ENCODE assay signal across 9 cellular contexts in the genomic region with DNA sequence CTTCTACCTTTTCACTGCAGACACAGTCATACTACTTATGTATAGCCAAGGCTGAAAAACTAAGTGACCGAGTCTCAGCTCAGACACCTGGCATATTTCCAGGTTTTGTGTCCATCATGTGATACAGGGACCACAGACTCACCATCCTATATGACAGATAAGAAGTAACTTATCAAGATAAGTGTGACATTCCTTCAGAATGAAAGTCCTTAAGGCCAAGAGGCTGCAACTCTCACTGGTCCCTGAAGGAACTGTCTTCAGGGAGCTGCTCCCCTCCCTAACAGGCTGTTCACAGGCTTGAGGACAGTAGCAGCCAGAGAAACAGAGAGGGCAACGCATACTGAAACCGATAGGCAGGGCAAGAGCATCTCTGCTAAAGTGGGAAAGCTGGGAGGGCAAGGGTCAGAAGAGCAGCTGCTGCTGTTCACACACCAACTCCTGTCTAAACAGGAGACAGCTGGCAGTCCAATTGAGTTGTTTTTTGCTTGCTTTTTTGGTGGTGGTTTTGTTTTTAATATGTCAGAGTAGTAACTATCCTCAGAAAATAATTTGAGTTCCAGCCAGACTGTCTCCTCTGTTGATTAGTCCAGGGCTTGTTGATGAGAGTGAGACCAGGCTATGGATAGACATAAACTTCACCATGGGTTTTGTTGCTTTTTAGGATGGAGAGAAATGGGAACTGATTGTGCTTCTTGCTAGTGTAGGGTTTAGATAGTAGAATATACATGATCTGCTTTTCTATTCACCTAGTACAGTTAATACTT.
DNase-seq lines count a peak whose midpoint lies in the region; ATAC-seq and TF ChIP-seq lines count a peak whose summit lies in the region.
"Had no signal": no experiment of that assay in that cellular context is flagged by ENCODE, and none has a peak within 500 bp of the region (broad histone marks: within the 10 kb centered on the region; RNA-seq: fewer than 3 reads in every experiment).

No MANE protein-coding gene starts in this region.

- peaks cover 23% of the 10 kb centered on the region for H3K36me3 Mint-ChIP-seq in activated naive CD8-positive, alpha-beta T cell treated with anti-CD3 and anti-CD28 coated beads for 36 hours

- no peaks in the 10 kb centered on the region for H3K79me2 ChIP-seq in PC-9 (ENCODE audit: low read depth)

- no peaks in the 10 kb centered on the region for H3F3A ChIP-seq in PC-9 (ENCODE audit: insufficient read depth, low read depth)

- no peaks in the 10 kb centered on the region for H3K27me3 Mint-ChIP-seq in activated naive CD8-positive, alpha-beta T cell treated with anti-CD3 and anti-CD28 coated beads for 36 hours
- H3K27me3 Mint-ChIP-seq: activated naive CD8-positive, alpha-beta T cell treated with anti-CD3 and anti-CD28 coated beads, Interleukin-2, amount 10 ng/mL, durations not matched to agents 7 days and 5 days had no signal

- peak; percentile 50 for ATAC-seq in GM19324 (IDR thresholded peaks at IDR 0.05; ENCODE audit: low FRiP score, unreplicated experiment)

- H3K4me1 Mint-ChIP-seq in activated naive CD8-positive, alpha-beta T cell treated with anti-CD3 and anti-CD28 coated beads for 36 hours: peaks cover 57% of the 10 kb centered on the region

- CTCF ChIA-PET in PC-9 (lab: Charles Lee): interaction anchor here (0.6 kb wide), 2 partner anchors 169 to 609 kb away, joined by 6 to 7 read pairs; no protein-coding TSS in a partner anchor

- H3K4me3 Mint-ChIP-seq in activated naive CD8-positive, alpha-beta T cell treated with anti-CD3 and anti-CD28 coated beads for 36 hours: no peak overlapping the region
- H3K4me3 Mint-ChIP-seq: activated naive CD8-positive, alpha-beta T cell treated with anti-CD3 and anti-CD28 coated beads, Interleukin-2, amount 10 ng/mL, durations not matched to agents 7 days and 5 days had no signal

- no peaks in the 10 kb centered on the region for H3K9me3 ChIP-seq in mesodermal cell (ENCODE audit: control insufficient read depth, low read length)
- H3K9me3 ChIP-seq in PC-9 (ENCODE audit: insufficient read depth, low read depth): no peaks in the 10 kb centered on the region

- peak overlapping the region; percentile 11 for H3K27ac ChIP-seq in mesodermal cell (ENCODE audit: low read depth, low read length, severe bottlenecking)
- no peak overlapping the region for H3K27ac ChIP-seq in PC-9

- POLR2A ChIA-PET in PC-9 (lab: Charles Lee; ENCODE audit: unreplicated experiment): no interaction called here

- H3K27me3 ChIP-seq in PC-9 (ENCODE audit: insufficient read depth, low read depth): no peaks in the 10 kb centered on the region

- peak overlapping the region; percentile 4 for H3K27ac Mint-ChIP-seq in activated naive CD8-positive, alpha-beta T cell treated with anti-CD3 and anti-CD28 coated beads for 36 hours
- H3K27ac Mint-ChIP-seq: activated naive CD8-positive, alpha-beta T cell treated with anti-CD3 and anti-CD28 coated beads, Interleukin-2, amount 10 ng/mL, durations not matched to agents 7 days and 5 days had no signal

- DNase-seq in COR-L47 (lab: John Stamatoyannopoulos, UW): peak; percentile 25
- DNase-seq in NCI-H1092 (lab: John Stamatoyannopoulos, UW): peak; percentile 55
- no peak for DNase-seq in activated naive CD8-positive, alpha-beta T cell treated with anti-CD3 and anti-CD28 coated beads for 36 hours
- DNase-seq in CD1c-positive myeloid dendritic cell (ENCODE audit: extremely low spot score): no peak
- no peak for DNase-seq in PC-9
- no peak for DNase-seq in stimulated activated CD4-positive, alpha-beta T cell treated with anti-CD3 and anti-CD28 coated beads, Interleukin-4, amount 100 ng/mL, for 1 hour
- DNase-seq: activated naive CD8-positive, alpha-beta T cell treated with anti-CD3 and anti-CD28 coated beads, Interleukin-2, amount 10 ng/mL, durations not matched to agents 7 days and 5 days had no signal

- BruUV-seq in PC-9 (replicated peaks; lab: Mats Ljungman, UMichigan): no TSS peak

- no peaks in the 10 kb centered on the region; the same call in 1 of the 2 replicates for H3K9me2 ChIP-seq in PC-9 (ENCODE audit: insufficient read depth)

- no peaks in the 10 kb centered on the region for H3K9me3 Mint-ChIP-seq in activated naive CD8-positive, alpha-beta T cell treated with anti-CD3 and anti-CD28 coated beads for 36 hours
- H3K9me3 Mint-ChIP-seq: activated naive CD8-positive, alpha-beta T cell treated with anti-CD3 and anti-CD28 coated beads, Interleukin-2, amount 10 ng/mL, durations not matched to agents 7 days and 5 days had no signal

- H3K4me2 ChIP-seq in PC-9: no peak overlapping the region

- H3K36me3 ChIP-seq in mesodermal cell (ENCODE audit: control insufficient read depth, insufficient read depth, low read length): peaks cover 42% of the 10 kb centered on the region
- H3K36me3 ChIP-seq in PC-9 (ENCODE audit: low read depth): no peaks in the 10 kb centered on the region

- 42 to 74% methylated on average over 2 to 3 of the region's 3 CpGs for WGBS in mesodermal cell (ENCODE audit: insufficient coverage in 2 of 2), 2 experiments

- H3K4me3 ChIP-seq in mesodermal cell (ENCODE audit: extremely low read depth, insufficient read depth, low read length, poor library complexity, severe bottlenecking) (no peak overlapping the region), PC-9 (no peak overlapping the region)

- peaks cover 12% of the 10 kb centered on the region for H4K20me1 ChIP-seq in PC-9 (ENCODE audit: insufficient read depth)

- no peak overlapping the region for H2AFZ ChIP-seq in PC-9

- TF ChIP-seq CTCF in PC-9 (conservative IDR thresholded peaks at IDR 0.05): no peak

- intact Hi-C loops in PC-9 (cut with micrococcal nuclease; ENCODE audit: unreplicated experiment): no loop called here

- H3K4me1 ChIP-seq in mesodermal cell (ENCODE audit: control insufficient read depth, insufficient read depth, low read length, poor library complexity, severe bottlenecking) (peaks cover 51% of the 10 kb centered on the region), PC-9 (replicated peaks; ENCODE audit: insufficient read depth) (no peaks in the 10 kb centered on the region)

Comparison
In these comparisons a context has a peak if more than half of its experiments do, and no peak if none do; other contexts are left out.
1. DNase-seq: peak in COR-L47 (single experiment) and NCI-H1092 (single experiment); none in activated naive CD8-positive, alpha-beta T cell treated with anti-CD3 and anti-CD28 coated beads for 36 hours (single experiment), CD1c-positive myeloid dendritic cell (single experiment), PC-9 (0 of 2) and stimulated activated CD4-positive, alpha-beta T cell treated with anti-CD3 and anti-CD28 coated beads, Interleukin-4, amount 100 ng/mL, for 1 hour (single experiment).